9 cellular contexts compared by ENCODE assay signal in genomic region chr7:74587435-74588126, GRCh38.
DNase-seq lines count a peak whose midpoint lies in the region; ATAC-seq and TF ChIP-seq lines count a peak whose summit lies in the region.
"Had no signal": no experiment of that assay in that cellular context is flagged by ENCODE, and none has a peak within 500 bp of the region (broad histone marks: within the 10 kb centered on the region; RNA-seq: fewer than 3 reads in every experiment).

No MANE protein-coding gene starts in this region.

- H3K27ac Mint-ChIP-seq in neural progenitor cell: peak overlapping the region; percentile 97
- no peak overlapping the region for H3K27ac Mint-ChIP-seq in naive thymus-derived CD8-positive, alpha-beta T cell
- H3K27ac Mint-ChIP-seq: activated naive CD8-positive, alpha-beta T cell had no signal

- H3K4me3 Mint-ChIP-seq in neural progenitor cell: peak overlapping the region; percentile 12
- H3K4me3 Mint-ChIP-seq in naive thymus-derived CD8-positive, alpha-beta T cell: no peak overlapping the region
- H3K4me3 Mint-ChIP-seq: activated naive CD8-positive, alpha-beta T cell had no signal

- no peaks in the 10 kb centered on the region for H3K79me2 ChIP-seq in neural progenitor cell (ENCODE audit: low read depth)

- H3K4me2 ChIP-seq in neural progenitor cell: peak overlapping the region; percentile 52

- no peaks in the 10 kb centered on the region for H3K9me3 ChIP-seq in neural progenitor cell (ENCODE audit: low read depth)

- H3K27me3 Mint-ChIP-seq in neural progenitor cell (ENCODE audit: insufficient read depth, low read depth): peaks cover 6% of the 10 kb centered on the region
- no peaks in the 10 kb centered on the region for H3K27me3 Mint-ChIP-seq in naive thymus-derived CD8-positive, alpha-beta T cell
- H3K27me3 Mint-ChIP-seq: activated naive CD8-positive, alpha-beta T cell had no signal

- peak overlapping the region; percentile 86 for H3K27ac ChIP-seq in neural progenitor cell

- no peaks in the 10 kb centered on the region for H3K9me3 Mint-ChIP-seq in neural progenitor cell
- H3K9me3 Mint-ChIP-seq in naive thymus-derived CD8-positive, alpha-beta T cell: no peaks in the 10 kb centered on the region

- H3K4me3 ChIP-seq in fibroblast of pulmonary artery (replicated peaks; ENCODE audit: low read depth, low read length) (no peak overlapping the region), neural progenitor cell (no peak overlapping the region)

- no peak overlapping the region for H2AFZ ChIP-seq in neural progenitor cell (replicated peaks)

- POLR2A ChIA-PET in naive thymus-derived CD8-positive, alpha-beta T cell (lab: Charles Lee): no interaction called here

- DNase-seq in RKO (ENCODE audit: low spot score): peak; percentile 77
- DNase-seq in fibroblast of pulmonary artery (ENCODE audit: low read depth): peak; percentile 94
- peak; percentile 57 for DNase-seq in neural progenitor cell (ENCODE audit: low spot score)
- no peak for DNase-seq in SKM-1 (lab: John Stamatoyannopoulos, UW; ENCODE audit: unreplicated experiment)
- DNase-seq in activated gamma-delta T cell treated with Interleukin-2 at 50 U/mL for 16 hours: no peak
- DNase-seq in naive thymus-derived CD8-positive, alpha-beta T cell: no peak

- H3K27me3 ChIP-seq in neural progenitor cell: no peaks in the 10 kb centered on the region

- ATAC-seq in GM18858 (IDR thresholded peaks at IDR 0.05; ENCODE audit: unreplicated experiment) (peak; percentile 42), HG03045 (IDR thresholded peaks at IDR 0.05; ENCODE audit: unreplicated experiment) (peak; percentile 74)
- ATAC-seq in naive thymus-derived CD8-positive, alpha-beta T cell: no peak

- peaks cover 41% of the 10 kb centered on the region for H3K4me1 Mint-ChIP-seq in neural progenitor cell
- H3K4me1 Mint-ChIP-seq in naive thymus-derived CD8-positive, alpha-beta T cell: no peaks in the 10 kb centered on the region

- peaks cover 19% of the 10 kb centered on the region for H3K4me1 ChIP-seq in neural progenitor cell

- peaks cover 8% of the 10 kb centered on the region for H3K36me3 Mint-ChIP-seq in neural progenitor cell
- no peaks in the 10 kb centered on the region for H3K36me3 Mint-ChIP-seq in naive thymus-derived CD8-positive, alpha-beta T cell
- H3K36me3 Mint-ChIP-seq: activated naive CD8-positive, alpha-beta T cell had no signal

- H3F3A ChIP-seq in neural progenitor cell (ENCODE audit: low read depth): peaks cover 33% of the 10 kb centered on the region

- H3K36me3 ChIP-seq in neural progenitor cell: no peaks in the 10 kb centered on the region

- no peak for TF ChIP-seq CTCF in fibroblast of pulmonary artery (IDR thresholded peaks at IDR 0.05; ENCODE audit: low read length, missing control alignments)
- TF ChIP-seq CTCF in neural progenitor cell (IDR thresholded peaks at IDR 0.05): no peak

- H3K9ac ChIP-seq in neural progenitor cell: no peak overlapping the region

- H4K20me1 ChIP-seq in neural progenitor cell (ENCODE audit: low read depth): no peaks in the 10 kb centered on the region

Comparison
In these comparisons a context has a peak if more than half of its experiments do, and no peak if none do; other contexts are left out.
1. ATAC-seq: peak in GM18858 (single experiment) and HG03045 (single experiment); none in naive thymus-derived CD8-positive, alpha-beta T cell (0 of 2).
2. DNase-seq: peak in RKO (single experiment), fibroblast of pulmonary artery (single experiment) and neural progenitor cell (single experiment); none in SKM-1 (single experiment), activated gamma-delta T cell treated with Interleukin-2 at 50 U/mL for 16 hours (single experiment) and naive thymus-derived CD8-positive, alpha-beta T cell (0 of 10).